1 cellular context compared by ENCODE assay signal in genomic region chr17:75393523-75394331, GRCh38.
TF ChIP-seq lines count a peak whose summit lies in the region.

No MANE protein-coding gene starts in this region.

TF ChIP-seq in K562, 482 proteins besides CTCF, POLR2A, EP300 and RAD21 (continued from another document and continues in another):
- no peak for TF ChIP-seq CC2D1A (IDR thresholded peaks at IDR 0.05)
- no peak for TF ChIP-seq ZNF695 (CRISPR knock-in tag; IDR thresholded peaks at IDR 0.05)
- no peak for TF ChIP-seq MLX (CRISPR knock-in tag; conservative IDR thresholded peaks at IDR 0.05)
- no peak for TF ChIP-seq TEAD2 (tag; IDR thresholded peaks at IDR 0.05)
- no peak for TF ChIP-seq BDP1 (IDR thresholded peaks at IDR 0.05; ENCODE audit: insufficient read depth, insufficient read length)
- no peak for TF ChIP-seq THRAP3 (IDR thresholded peaks at IDR 0.05; ENCODE audit: borderline replicate concordance)
- no peak for TF ChIP-seq ETS1 (conservative IDR thresholded peaks at IDR 0.05; ENCODE audit: control insufficient read depth, low read depth, low read length)
- TF ChIP-seq MCM3 (IDR thresholded peaks at IDR 0.05) = no peak
- no peak for TF ChIP-seq ZC3H8 (IDR thresholded peaks at IDR 0.05)
- TF ChIP-seq ZNF512 (tag; IDR thresholded peaks at IDR 0.05) = no peak
- TF ChIP-seq UBTF (IDR thresholded peaks at IDR 0.05; ENCODE audit: borderline replicate concordance in 1 of 2, low read depth in 2 of 2, low read length in 2 of 2) = peak; percentile 90 to 95
- TF ChIP-seq MED1 (CRISPR knock-in tag; IDR thresholded peaks at IDR 0.05; ENCODE audit: borderline replicate concordance) = no peak
- peak; percentile 72 for TF ChIP-seq ASH1L (IDR thresholded peaks at IDR 0.05; ENCODE audit: borderline replicate concordance, low read depth, partially characterized antibody)
- no peak for TF ChIP-seq PTRF (tag; IDR thresholded peaks at IDR 0.05)
- no peak for TF ChIP-seq CSDE1 (IDR thresholded peaks at IDR 0.05)
- no peak for TF ChIP-seq MCM5 (IDR thresholded peaks at IDR 0.05; ENCODE audit: low read depth)
- TF ChIP-seq KDM4B (IDR thresholded peaks at IDR 0.05; ENCODE audit: borderline replicate concordance in 2 of 2, low read depth in 1 of 2) = peak in 1 of 2 experiments; percentile 93; a peak in 2 of 4 replicates
- peak in 1 of 2 experiments; percentile 26; a peak in 1 of 4 replicates for TF ChIP-seq RCOR1 (IDR thresholded peaks at IDR 0.05; ENCODE audit: borderline replicate concordance in 1 of 2, low read depth in 2 of 2, low read length in 2 of 2)
- TF ChIP-seq ZNF589 (CRISPR knock-in tag; IDR thresholded peaks at IDR 0.05; ENCODE audit: low read depth) = no peak
- no peak for TF ChIP-seq LARP7 (IDR thresholded peaks at IDR 0.05)
- TF ChIP-seq FOXA1 (IDR thresholded peaks at IDR 0.05; ENCODE audit: borderline replicate concordance) = no peak
- peak; percentile 97 for TF ChIP-seq ZBTB40 (IDR thresholded peaks at IDR 0.05)
- TF ChIP-seq ZBTB40 (CRISPR knock-in tag; IDR thresholded peaks at IDR 0.05) = no peak
- peak in 1 of 3 experiments; percentile 42 for TF ChIP-seq YY1 (IDR thresholded peaks at IDR 0.05; ENCODE audit: borderline replicate concordance in 1 of 3, control insufficient read depth in 1 of 3, extremely low read depth in 1 of 3, insufficient read depth in 3 of 3, insufficient read length in 1 of 3, insufficient replicate concordance in 2 of 3, low read depth in 1 of 3, low read length in 2 of 3)
- peak; percentile 84 for TF ChIP-seq SP2 (IDR thresholded peaks at IDR 0.05; ENCODE audit: extremely low read depth, low read depth, low read length, poor library complexity, severe bottlenecking)
- peak; percentile 92 for TF ChIP-seq TFAP4 (CRISPR knock-in tag; IDR thresholded peaks at IDR 0.05; ENCODE audit: borderline replicate concordance)
- no peak for TF ChIP-seq GATAD2A (IDR thresholded peaks at IDR 0.05)
- peak; percentile 56 for TF ChIP-seq RBBP5 (IDR thresholded peaks at IDR 0.05; ENCODE audit: borderline replicate concordance, insufficient read depth, low read length, poor library complexity, severe bottlenecking)
- TF ChIP-seq EZH2 (IDR thresholded peaks at IDR 0.05; ENCODE audit: borderline replicate concordance, low read depth, low read length) = no peak
- no peak for TF ChIP-seq PPARD (CRISPR knock-in tag; IDR thresholded peaks at IDR 0.05)
- no peak for TF ChIP-seq ZNF146 (CRISPR knock-in tag; IDR thresholded peaks at IDR 0.05; ENCODE audit: unreplicated experiment)
- no peak for TF ChIP-seq SIRT6 (IDR thresholded peaks at IDR 0.05; ENCODE audit: low read depth, low read length)
- TF ChIP-seq ZNF407 (IDR thresholded peaks at IDR 0.05; ENCODE audit: low read depth) = no peak
- peak in 1 of 2 experiments; percentile 86; a peak in 2 of 4 replicates for TF ChIP-seq TRIM24 (IDR thresholded peaks at IDR 0.05)
